Comparison of ENCODE assay signal across 1 cellular context in the genomic region with DNA sequence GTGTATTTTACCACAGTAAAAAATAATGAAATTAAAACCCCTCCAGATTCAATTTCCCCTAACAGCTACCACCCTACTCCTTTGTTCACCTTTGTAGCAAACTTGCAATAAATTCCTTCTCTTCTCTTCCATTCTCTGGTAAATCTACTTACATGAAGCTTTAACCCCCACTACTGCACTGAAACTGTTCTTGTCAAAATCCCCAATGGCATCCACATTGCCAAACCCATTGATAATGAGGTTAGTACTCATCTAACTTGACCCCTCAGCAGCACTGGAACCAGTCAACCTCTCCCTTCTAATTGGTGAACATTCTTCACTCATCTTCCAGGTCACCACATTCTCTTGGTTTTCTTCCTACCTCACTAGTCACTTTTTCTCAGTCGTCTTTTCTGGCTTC.
TF ChIP-seq lines count a peak whose summit lies in the region.

No MANE protein-coding gene starts in this region.

TF ChIP-seq in HEK293, 187 proteins besides CTCF, POLR2A, EP300 and RAD21 (continued from another document):
- TF ChIP-seq, protein P1, sequence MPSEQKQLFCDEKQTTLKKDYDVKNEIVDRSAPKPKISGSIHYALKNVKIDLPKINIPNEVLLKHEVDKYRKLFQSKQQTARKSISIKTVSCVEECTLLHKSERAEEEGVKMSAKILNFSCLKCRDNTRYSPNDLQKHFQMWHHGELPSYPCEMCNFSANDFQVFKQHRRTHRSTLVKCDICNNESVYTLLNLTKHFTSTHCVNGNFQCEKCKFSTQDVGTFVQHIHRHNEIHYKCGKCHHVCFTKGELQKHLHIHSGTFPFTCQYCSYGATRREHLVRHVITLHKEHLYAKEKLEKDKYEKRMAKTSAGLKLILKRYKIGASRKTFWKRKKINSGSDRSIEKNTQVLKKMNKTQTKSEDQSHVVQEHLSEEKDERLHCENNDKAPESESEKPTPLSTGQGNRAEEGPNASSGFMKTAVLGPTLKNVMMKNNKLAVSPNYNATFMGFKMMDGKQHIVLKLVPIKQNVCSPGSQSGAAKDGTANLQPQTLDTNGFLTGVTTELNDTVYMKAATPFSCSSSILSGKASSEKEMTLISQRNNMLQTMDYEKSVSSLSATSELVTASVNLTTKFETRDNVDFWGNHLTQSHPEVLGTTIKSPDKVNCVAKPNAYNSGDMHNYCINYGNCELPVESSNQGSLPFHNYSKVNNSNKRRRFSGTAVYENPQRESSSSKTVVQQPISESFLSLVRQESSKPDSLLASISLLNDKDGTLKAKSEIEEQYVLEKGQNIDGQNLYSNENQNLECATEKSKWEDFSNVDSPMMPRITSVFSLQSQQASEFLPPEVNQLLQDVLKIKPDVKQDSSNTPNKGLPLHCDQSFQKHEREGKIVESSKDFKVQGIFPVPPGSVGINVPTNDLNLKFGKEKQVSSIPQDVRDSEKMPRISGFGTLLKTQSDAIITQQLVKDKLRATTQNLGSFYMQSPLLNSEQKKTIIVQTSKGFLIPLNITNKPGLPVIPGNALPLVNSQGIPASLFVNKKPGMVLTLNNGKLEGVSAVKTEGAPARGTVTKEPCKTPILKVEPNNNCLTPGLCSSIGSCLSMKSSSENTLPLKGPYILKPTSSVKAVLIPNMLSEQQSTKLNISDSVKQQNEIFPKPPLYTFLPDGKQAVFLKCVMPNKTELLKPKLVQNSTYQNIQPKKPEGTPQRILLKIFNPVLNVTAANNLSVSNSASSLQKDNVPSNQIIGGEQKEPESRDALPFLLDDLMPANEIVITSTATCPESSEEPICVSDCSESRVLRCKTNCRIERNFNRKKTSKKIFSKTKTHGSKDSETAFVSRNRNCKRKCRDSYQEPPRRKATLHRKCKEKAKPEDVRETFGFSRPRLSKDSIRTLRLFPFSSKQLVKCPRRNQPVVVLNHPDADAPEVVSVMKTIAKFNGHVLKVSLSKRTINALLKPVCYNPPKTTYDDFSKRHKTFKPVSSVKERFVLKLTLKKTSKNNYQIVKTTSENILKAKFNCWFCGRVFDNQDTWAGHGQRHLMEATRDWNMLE (tag by site-specific recombination; conservative IDR thresholded peaks at IDR 0.05; ENCODE audit: low read depth), result no peak
- no peak for TF ChIP-seq ZNF558 (tag by site-specific recombination; IDR thresholded peaks at IDR 0.05)
- no peak for TF ChIP-seq ZNF391 (tag by site-specific recombination; IDR thresholded peaks at IDR 0.05; ENCODE audit: borderline replicate concordance, low read depth)
- no peak for TF ChIP-seq ZNF366 (tag by site-specific recombination; conservative IDR thresholded peaks at IDR 0.05)
- TF ChIP-seq, protein P2, sequence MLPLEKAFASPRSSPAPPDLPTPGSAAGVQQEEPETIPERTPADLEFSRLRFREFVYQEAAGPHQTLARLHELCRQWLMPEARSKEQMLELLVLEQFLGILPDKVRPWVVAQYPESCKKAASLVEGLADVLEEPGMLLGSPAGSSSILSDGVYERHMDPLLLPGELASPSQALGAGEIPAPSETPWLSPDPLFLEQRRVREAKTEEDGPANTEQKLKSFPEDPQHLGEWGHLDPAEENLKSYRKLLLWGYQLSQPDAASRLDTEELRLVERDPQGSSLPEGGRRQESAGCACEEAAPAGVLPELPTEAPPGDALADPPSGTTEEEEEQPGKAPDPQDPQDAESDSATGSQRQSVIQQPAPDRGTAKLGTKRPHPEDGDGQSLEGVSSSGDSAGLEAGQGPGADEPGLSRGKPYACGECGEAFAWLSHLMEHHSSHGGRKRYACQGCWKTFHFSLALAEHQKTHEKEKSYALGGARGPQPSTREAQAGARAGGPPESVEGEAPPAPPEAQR (tag by site-specific recombination; IDR thresholded peaks at IDR 0.05), result no peak
